ENCODE assay signal across 25 cellular contexts in genomic region chr11:85599083-85599482, GRCh38.
"Had no signal": no experiment of that assay in that cellular context is flagged by ENCODE, and none has a peak within 500 bp of the region (broad histone marks: within the 10 kb centered on the region; RNA-seq: fewer than 3 reads in every experiment).

No MANE protein-coding gene starts in this region.

- H3K36me3 ChIP-seq: colonic mucosa, gastrocnemius medialis, neural progenitor cell, sigmoid colon, tibial artery had no signal

- H3K4me1 ChIP-seq: colonic mucosa, gastrocnemius medialis, neural progenitor cell, parathyroid adenoma, sigmoid colon, testis, tibial artery had no signal

- H3K27me3 Mint-ChIP-seq: dendritic cell treated with granulocyte-macrophage colony-stimulating factor and Interleukin-4, amounts not matched to agents 40 ng/mL and 50 ng/mL, for 4 days; memory B cell; progenitor cell of endocrine pancreas; stimulated activated memory B cell treated with anti-CD40 and anti-IgM and Interleukin-4, amounts not matched to agents 10 μg/mL and 1 μg/mL and 100 μg/mL, for 72 hours; type B pancreatic cell had no signal

- H3K4me3 ChIP-seq: colonic mucosa, gastrocnemius medialis, lung, neural progenitor cell, sigmoid colon, testis, tibial artery had no signal

- H3K27me3 ChIP-seq: colonic mucosa, gastrocnemius medialis, neural progenitor cell, sigmoid colon, testis, tibial artery had no signal

- H2AFZ ChIP-seq: neural progenitor cell, parathyroid adenoma had no signal

- ATAC-seq: esophagus mucosa; gastrocnemius medialis; left lobe of liver; natural killer cell; stimulated activated memory B cell treated with anti-CD40 and anti-IgM and Interleukin-4, amounts not matched to agents 10 μg/mL and 1 μg/mL and 100 μg/mL, for 72 hours had no signal

- H3K27ac ChIP-seq: colonic mucosa, epithelial cell of prostate, gastrocnemius medialis, neural progenitor cell, parathyroid adenoma, sigmoid colon, testis, tibial artery had no signal

- H3K9me3 ChIP-seq: colonic mucosa, gastrocnemius medialis, sigmoid colon, testis, tibial artery had no signal

- H3K4me2 ChIP-seq: neural progenitor cell had no signal

- H3K27ac Mint-ChIP-seq: dendritic cell treated with granulocyte-macrophage colony-stimulating factor and Interleukin-4, amounts not matched to agents 40 ng/mL and 50 ng/mL, for 4 days; endodermal cell; memory B cell; natural killer cell; neural progenitor cell; progenitor cell of endocrine pancreas; stimulated activated memory B cell treated with anti-CD40 and anti-IgM and Interleukin-4, amounts not matched to agents 10 μg/mL and 1 μg/mL and 100 μg/mL, for 72 hours; type B pancreatic cell had no signal

- H3K9me3 Mint-ChIP-seq: dendritic cell treated with granulocyte-macrophage colony-stimulating factor and Interleukin-4, amounts not matched to agents 40 ng/mL and 50 ng/mL, for 4 days; endodermal cell; memory B cell; natural killer cell; neural progenitor cell; stimulated activated memory B cell treated with anti-CD40 and anti-IgM and Interleukin-4, amounts not matched to agents 10 μg/mL and 1 μg/mL and 100 μg/mL, for 72 hours; type B pancreatic cell had no signal

- H3K4me3 Mint-ChIP-seq: dendritic cell treated with granulocyte-macrophage colony-stimulating factor and Interleukin-4, amounts not matched to agents 40 ng/mL and 50 ng/mL, for 4 days; endodermal cell; memory B cell; natural killer cell; neural progenitor cell; stimulated activated memory B cell treated with anti-CD40 and anti-IgM and Interleukin-4, amounts not matched to agents 10 μg/mL and 1 μg/mL and 100 μg/mL, for 72 hours; type B pancreatic cell had no signal

- H3K36me3 Mint-ChIP-seq: memory B cell; natural killer cell; neural progenitor cell; stimulated activated memory B cell treated with anti-CD40 and anti-IgM and Interleukin-4, amounts not matched to agents 10 μg/mL and 1 μg/mL and 100 μg/mL, for 72 hours; type B pancreatic cell had no signal

- H3K4me1 Mint-ChIP-seq: endodermal cell; memory B cell; natural killer cell; neural progenitor cell; stimulated activated memory B cell treated with anti-CD40 and anti-IgM and Interleukin-4, amounts not matched to agents 10 μg/mL and 1 μg/mL and 100 μg/mL, for 72 hours had no signal

- H3K9ac ChIP-seq: neural progenitor cell, parathyroid adenoma had no signal

- DNase-seq: colonic mucosa; effector CD8-positive, alpha-beta T cell; endodermal cell; foreskin fibroblast; gastrocnemius medialis; head of caudate nucleus; natural killer cell; sigmoid colon; stimulated activated CD4-positive, alpha-beta T cell treated with anti-CD3 and anti-CD28 coated beads, Interleukin-2, amount 100 ng/mL, for 24 hours; stimulated activated CD4-positive, alpha-beta T cell treated with anti-CD3 and anti-CD28 coated beads, Interleukin-4, amount 100 ng/mL, for 24 hours; stimulated activated naive CD8-positive, alpha-beta T cell treated with anti-CD3 and anti-CD28 coated beads, Interleukin-15, Interleukin-2, amounts not matched to agents 100 U/mL and 50 U/mL, for 24 hours; substantia nigra; testis; tibial artery had no signal

- H3K79me2 ChIP-seq: parathyroid adenoma had no signal
